In genomic region chr15:66489179-66489791, GRCh38 we compare ENCODE assay signal across 21 cellular contexts. TPM values are rescaled to one million over a fixed set of nuclear protein-coding genes. Genes with fewer than 3 reads are reported as not detected.
A peak's percentile ranks its signal among the peaks of the same experiment; 100 is the strongest.
DNase-seq lines count a peak whose midpoint lies in the region; ATAC-seq and TF ChIP-seq lines count a peak whose summit lies in the region.
"Had no signal": no experiment of that assay in that cellular context is flagged by ENCODE, and none has a peak within 500 bp of the region (broad histone marks: within the 10 kb centered on the region; RNA-seq: fewer than 3 reads in every experiment).

No MANE protein-coding gene starts in this region.

- H3K4me3 Mint-ChIP-seq in endodermal cell = no peak overlapping the region
- H3K4me3 Mint-ChIP-seq in stimulated activated effector memory CD8-positive, alpha-beta T cell treated with anti-CD3 and anti-CD28 coated beads, Interleukin-12 subunit alpha, Interleukin-12 subunit beta, amount 100 ng/mL, for 72 hours = no peak overlapping the region
- H3K4me3 Mint-ChIP-seq: activated naive CD8-positive, alpha-beta T cell treated with anti-CD3 and anti-CD28 coated beads, Interleukin-2, amount 10 ng/mL, durations not matched to agents 7 days and 5 days; central memory CD8-positive, alpha-beta T cell; natural killer cell had no signal

- 87 to 95% methylated on average over 5 to 6 of the region's 6 CpGs for WGBS in endodermal cell (ENCODE audit: insufficient coverage in 1 of 2, insufficient read length in 1 of 2), 2 experiments

- H3K27ac ChIP-seq in HEK293 (ENCODE audit: extremely low read depth, low read depth, low read length) = 0 out of 2 replicates have a peak overlapping the region, but pooled peaks have one; percentile 24
- no peak overlapping the region for H3K27ac ChIP-seq in endodermal cell (ENCODE audit: low read depth, low read length)
- H3K27ac ChIP-seq: BLaER1 treated with 17β-estradiol and CSF1 and Interleukin-3, amounts not matched to agents 10 nM and 100 nM; SJCRH30; skin epidermis; transverse colon had no signal

- H3K4me1 ChIP-seq in HEK293 (ENCODE audit: control insufficient read depth, insufficient read depth, low read length) = no peaks in the 10 kb centered on the region
- H3K4me1 ChIP-seq in endodermal cell (ENCODE audit: control insufficient read depth, insufficient read depth, low read length) = no peaks in the 10 kb centered on the region
- H3K4me1 ChIP-seq: SJCRH30, transverse colon had no signal

- H3K4me1 Mint-ChIP-seq in endodermal cell = peaks cover 13% of the 10 kb centered on the region
- H3K4me1 Mint-ChIP-seq in stimulated activated effector memory CD8-positive, alpha-beta T cell treated with anti-CD3 and anti-CD28 coated beads, Interleukin-12 subunit alpha, Interleukin-12 subunit beta, amount 100 ng/mL, for 72 hours = peaks cover 3% of the 10 kb centered on the region

- TF ChIP-seq CTCF in HEK293 (tag by site-specific recombination; IDR thresholded peaks at IDR 0.05) (no peak), endodermal cell (conservative IDR thresholded peaks at IDR 0.05) (no peak)

- no peaks in the 10 kb centered on the region for H3K9me3 Mint-ChIP-seq in activated naive CD4-positive, alpha-beta T cell treated with anti-CD3 and anti-CD28 coated beads, Interleukin-2, amount 50 U/mL, for 72 hours
- H3K9me3 Mint-ChIP-seq in endodermal cell = no peaks in the 10 kb centered on the region
- H3K9me3 Mint-ChIP-seq in stimulated activated effector memory CD8-positive, alpha-beta T cell treated with anti-CD3 and anti-CD28 coated beads, Interleukin-12 subunit alpha, Interleukin-12 subunit beta, amount 100 ng/mL, for 72 hours = no peaks in the 10 kb centered on the region
- H3K9me3 Mint-ChIP-seq: activated naive CD8-positive, alpha-beta T cell treated with anti-CD3 and anti-CD28 coated beads, Interleukin-2, amount 10 ng/mL, durations not matched to agents 7 days and 5 days; central memory CD8-positive, alpha-beta T cell; natural killer cell had no signal

- POLR2A ChIA-PET in HEK293 (lab: Yijun Ruan, JAX) = interaction anchor here (1.2 to 3.6 kb wide), 4 partner anchors 8 to 102 kb away, joined by 3 to 12 read pairs (median 4); partner anchors contain the start of gene SNAPC5

- no peaks in the 10 kb centered on the region for H3K27me3 ChIP-seq in endodermal cell (ENCODE audit: control insufficient read depth, insufficient read depth, low read length, poor library complexity, severe bottlenecking)
- H3K27me3 ChIP-seq: BLaER1 treated with 17β-estradiol and CSF1 and Interleukin-3, amounts not matched to agents 10 nM and 100 nM; SJCRH30; transverse colon had no signal

- no peak overlapping the region for H3K4me3 ChIP-seq in HEK293 (ENCODE audit: low read depth, low read length)
- H3K4me3 ChIP-seq in endodermal cell (ENCODE audit: low read length) = no peak overlapping the region
- H3K4me3 ChIP-seq: BLaER1 treated with 17β-estradiol and CSF1 and Interleukin-3, amounts not matched to agents 10 nM and 100 nM; SJCRH30; skin epidermis; transverse colon had no signal

- no peak for DNase-seq in activated naive CD4-positive, alpha-beta T cell treated with anti-CD3 and anti-CD28 coated beads, Interleukin-2, amount 50 U/mL, for 72 hours (ENCODE audit: low spot score in 2 of 2)
- DNase-seq in activated naive CD4-positive, alpha-beta T cell treated with Interleukin-2 at 50 U/mL for 16 hours = no peak
- DNase-seq in endodermal cell (peak; percentile 20), cortex of kidney (lab: John Stamatoyannopoulos, UW) (no peak)
- DNase-seq in stimulated activated effector memory CD8-positive, alpha-beta T cell treated with anti-CD3 and anti-CD28 coated beads, Interleukin-12 subunit alpha, Interleukin-12 subunit beta, amount 100 ng/mL, for 72 hours (ENCODE audit: low spot score in 2 of 2) = no peak
- DNase-seq: activated CD4-positive, alpha-beta T cell treated with anti-CD3 and anti-CD28 coated beads, Interleukin-2, amount 50 U/mL, for 48 hours; activated naive CD8-positive, alpha-beta T cell treated with anti-CD3 and anti-CD28 coated beads, Interleukin-2, amount 10 ng/mL, durations not matched to agents 7 days and 5 days; DND-41; KG1; MM.1S; natural killer cell; NCI-H2081 treated with DMSO at 0.1 percent for 48 hours; NCI-H345; SJCRH30; transverse colon had no signal

- H3K27ac Mint-ChIP-seq in activated naive CD4-positive, alpha-beta T cell treated with anti-CD3 and anti-CD28 coated beads, Interleukin-2, amount 50 U/mL, for 72 hours = peak overlapping the region; percentile 44 to 46
- no peak overlapping the region for H3K27ac Mint-ChIP-seq in endodermal cell
- peak overlapping the region; percentile 63 for H3K27ac Mint-ChIP-seq in stimulated activated effector memory CD8-positive, alpha-beta T cell treated with anti-CD3 and anti-CD28 coated beads, Interleukin-12 subunit alpha, Interleukin-12 subunit beta, amount 100 ng/mL, for 72 hours
- H3K27ac Mint-ChIP-seq: activated naive CD8-positive, alpha-beta T cell treated with anti-CD3 and anti-CD28 coated beads, Interleukin-2, amount 10 ng/mL, durations not matched to agents 7 days and 5 days; natural killer cell had no signal

- no peak overlapping the region for H3K9ac ChIP-seq in endodermal cell (ENCODE audit: extremely low read depth, low read length, poor library complexity, severe bottlenecking)
- H3K9ac ChIP-seq: BLaER1 treated with 17β-estradiol and CSF1 and Interleukin-3, amounts not matched to agents 10 nM and 100 nM had no signal

- peaks cover 66 to 93% of the 10 kb centered on the region in 2 experiments for H3K36me3 ChIP-seq in HEK293 (ENCODE audit: control insufficient read depth in 2 of 2, insufficient read depth in 1 of 2, low read length in 2 of 2)
- H3K36me3 ChIP-seq in endodermal cell (ENCODE audit: control insufficient read depth, insufficient read depth, low read length) = peaks cover 91% of the 10 kb centered on the region

- no peaks in the 10 kb centered on the region for H3K27me3 Mint-ChIP-seq in endodermal cell (ENCODE audit: insufficient read depth)
- H3K27me3 Mint-ChIP-seq: activated naive CD8-positive, alpha-beta T cell treated with anti-CD3 and anti-CD28 coated beads, Interleukin-2, amount 10 ng/mL, durations not matched to agents 7 days and 5 days; central memory CD8-positive, alpha-beta T cell had no signal

- no peaks in the 10 kb centered on the region for H3K9me3 ChIP-seq in HEK293 (ENCODE audit: control insufficient read depth, insufficient read depth, low read depth, low read length)
- H3K9me3 ChIP-seq in endodermal cell (ENCODE audit: control insufficient read depth, low read length) = no peaks in the 10 kb centered on the region
- H3K9me3 ChIP-seq: BLaER1 treated with 17β-estradiol and CSF1 and Interleukin-3, amounts not matched to agents 10 nM and 100 nM; SJCRH30; transverse colon had no signal

- no peak for ATAC-seq in activated naive CD4-positive, alpha-beta T cell treated with anti-CD3 and anti-CD28 coated beads, Interleukin-2, amount 50 U/mL, for 72 hours
- ATAC-seq in stimulated activated effector memory CD8-positive, alpha-beta T cell treated with anti-CD3 and anti-CD28 coated beads, Interleukin-12 subunit alpha, Interleukin-12 subunit beta, amount 100 ng/mL, for 72 hours = no peak
- ATAC-seq in GM18517 (IDR thresholded peaks at IDR 0.05; ENCODE audit: unreplicated experiment) = no peak
- ATAC-seq: activated CD4-positive, CD25-positive, alpha-beta regulatory T cell treated with anti-CD3 and anti-CD28 coated beads, Interleukin-2, amount 50 U/mL, for 24 hours; natural killer cell had no signal

- CTCF ChIA-PET in HEK293 (lab: Yijun Ruan, JAX) = interaction anchor here (2.2 kb wide), 1 partner anchor 9 kb away, joined by 12 read pairs; the partner anchor contains the start of gene SNAPC5

- peaks cover 0 to 7% of the 10 kb centered on the region in 2 donors for H3K36me3 Mint-ChIP-seq in activated naive CD4-positive, alpha-beta T cell treated with anti-CD3 and anti-CD28 coated beads, Interleukin-2, amount 50 U/mL, for 72 hours
- H3K36me3 Mint-ChIP-seq in endodermal cell (ENCODE audit: low read depth) = peaks cover 75% of the 10 kb centered on the region
- peaks cover 100% of the 10 kb centered on the region for H3K36me3 Mint-ChIP-seq in stimulated activated effector memory CD8-positive, alpha-beta T cell treated with anti-CD3 and anti-CD28 coated beads, Interleukin-12 subunit alpha, Interleukin-12 subunit beta, amount 100 ng/mL, for 72 hours
- H3K36me3 Mint-ChIP-seq: natural killer cell had no signal

TF ChIP-seq in HEK293, 187 proteins besides CTCF, POLR2A, EP300 and RAD21:
- TF ChIP-seq ZNF274 (IDR thresholded peaks at IDR 0.05; ENCODE audit: low read length) (no peak), ZNF274 (tag by site-specific recombination; IDR thresholded peaks at IDR 0.05; ENCODE audit: borderline replicate concordance) (no peak), ZNF544 (tag by site-specific recombination; IDR thresholded peaks at IDR 0.05) (no peak), ZBTB17 (tag by site-specific recombination; IDR thresholded peaks at IDR 0.05) (0 out of 2 replicates have a peak, but pooled peaks have one; percentile 13)

RNA-seq across cellular contexts. Expression of gene SNAPC5, which starts 8.3 kb away (rescaled TPM):
- 10 to 100 TPM; 18.9 to 27.7 TPM for total RNA-seq in activated naive CD4-positive, alpha-beta T cell treated with anti-CD3 and anti-CD28 coated beads, Interleukin-2, amount 50 U/mL, for 72 hours
- total RNA-seq in endodermal cell = 10 to 100 TPM; 25.4 to 27.4 TPM
- polyA plus RNA-seq in endodermal cell (2013, experiment 1 of 2) = 22.0 TPM
- 25.3 TPM for polyA plus RNA-seq in endodermal cell (2013, experiment 2 of 2)

RNA-seq across cellular contexts. Expression of gene RPL4, which starts 15.4 kb away (rescaled TPM):
- 1,000 to 10,000 TPM; 3,813 to 4,802 TPM for total RNA-seq in activated naive CD4-positive, alpha-beta T cell treated with anti-CD3 and anti-CD28 coated beads, Interleukin-2, amount 50 U/mL, for 72 hours
- total RNA-seq in endodermal cell = 1,000 to 10,000 TPM; 2,700 to 3,227 TPM
- polyA plus RNA-seq in endodermal cell (2013, experiment 1 of 2) = 4,331 TPM
- polyA plus RNA-seq in endodermal cell (2013, experiment 2 of 2) = 4,059 TPM

RNA-seq across cellular contexts. Expression of gene ZWILCH, which starts 15.8 kb away (rescaled TPM):
- total RNA-seq in activated naive CD4-positive, alpha-beta T cell treated with anti-CD3 and anti-CD28 coated beads, Interleukin-2, amount 50 U/mL, for 72 hours = 10 to 100 TPM; 28.1 to 40.9 TPM
- 10 to 100 TPM; 37.3 to 44.2 TPM for total RNA-seq in endodermal cell
- 41.3 TPM for polyA plus RNA-seq in endodermal cell (2013, experiment 1 of 2)
- 36.1 TPM for polyA plus RNA-seq in endodermal cell (2013, experiment 2 of 2)
